Comparison of ENCODE assay signal across 22 cellular contexts in the genomic region with DNA sequence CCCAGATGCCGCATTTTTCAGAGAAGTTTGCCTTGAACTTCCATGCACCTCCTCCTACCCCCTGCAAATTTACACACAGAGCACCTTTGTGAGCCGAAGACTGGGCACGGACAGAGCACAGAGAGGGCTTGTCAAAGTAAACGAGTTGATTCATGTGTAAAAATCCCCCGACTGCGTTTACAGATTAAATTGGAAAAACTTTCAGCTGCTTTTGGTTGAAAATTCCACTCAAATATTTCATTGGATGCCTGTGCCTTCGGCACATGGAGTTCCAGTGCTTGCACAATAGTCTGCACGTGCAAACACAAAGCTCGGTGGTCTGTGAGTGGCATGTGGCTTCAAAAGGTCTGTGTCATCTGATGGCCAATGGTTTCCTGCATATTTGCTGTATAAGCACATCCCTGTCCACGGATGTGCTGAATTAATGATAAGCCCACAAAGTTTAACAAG.
DNase-seq lines count a peak whose midpoint lies in the region; ATAC-seq, FAIRE-seq and TF ChIP-seq lines count a peak whose summit lies in the region.
"Had no signal": no experiment of that assay in that cellular context is flagged by ENCODE, and none has a peak within 500 bp of the region (broad histone marks: within the 10 kb centered on the region; RNA-seq: fewer than 3 reads in every experiment).

No MANE protein-coding gene starts in this region.

- H3K27me3 Mint-ChIP-seq in astrocyte (ENCODE audit: low read depth, unreplicated experiment), result peaks cover 13% of the 10 kb centered on the region

- DNase-seq in AG08395 (ENCODE audit: low spot score), result peak; percentile 31
- DNase-seq in H7, result peak; percentile 51
- peak; percentile 42 for DNase-seq in astrocyte (ENCODE audit: low read depth)
- peak; percentile 9 for DNase-seq in hepatic stellate cell (ENCODE audit: low spot score)
- DNase-seq in putamen (ENCODE audit: low spot score), result no peak
- DNase-seq in GM19239 (ENCODE audit: insufficient read length, low spot score), result no peak
- DNase-seq: activated naive CD4-positive, alpha-beta T cell treated with Interleukin-2 at 50 U/mL for 16 hours; kidney glomerular epithelial cell; midbrain; NCI-H1092; NCI-H2107; PC-3; sigmoid colon; stimulated activated CD4-positive, alpha-beta T cell treated with anti-CD3 and anti-CD28 coated beads, Interleukin-2, amount 100 ng/mL, for 24 hours had no signal

- no peak overlapping the region for H2AFZ ChIP-seq in astrocyte (ENCODE audit: low read depth, low read length)
- H2AFZ ChIP-seq: hepatocyte had no signal

- no peaks in the 10 kb centered on the region for H3K79me2 ChIP-seq in astrocyte (ENCODE audit: insufficient read depth, low read length)
- H3K79me2 ChIP-seq: hepatocyte had no signal

- H4K20me1 ChIP-seq in astrocyte (ENCODE audit: insufficient read depth, low read length), result no peaks in the 10 kb centered on the region

- no peak for TF ChIP-seq CTCF in astrocyte (IDR thresholded peaks at IDR 0.05; ENCODE audit: insufficient read depth, low read depth, low read length)

- no peaks in the 10 kb centered on the region for H3K36me3 Mint-ChIP-seq in astrocyte (ENCODE audit: low read depth, unreplicated experiment)

- no peaks in the 10 kb centered on the region for H3K27me3 ChIP-seq in H7 (ENCODE audit: control insufficient read depth, insufficient read depth, low read length)
- peaks cover 26% of the 10 kb centered on the region for H3K27me3 ChIP-seq in astrocyte (ENCODE audit: insufficient read depth, low read length)
- H3K27me3 ChIP-seq: hepatocyte, neutrophil, vagina had no signal

- H3K4me3 Mint-ChIP-seq in astrocyte (ENCODE audit: unreplicated experiment), result no peak overlapping the region

- no peaks in the 10 kb centered on the region for H3K36me3 ChIP-seq in H7 (replicated peaks; ENCODE audit: control insufficient read depth, insufficient read depth, low read length)
- H3K36me3 ChIP-seq in astrocyte (ENCODE audit: insufficient read depth, low read length), result no peaks in the 10 kb centered on the region
- H3K36me3 ChIP-seq: neutrophil, sigmoid colon, vagina had no signal

- H3K27ac ChIP-seq in astrocyte (ENCODE audit: low read depth, low read length), result no peak overlapping the region
- H3K27ac ChIP-seq: A549, hepatocyte, neutrophil, sigmoid colon, SK-N-MC, vagina had no signal

- no peak overlapping the region for H3K4me3 ChIP-seq in H7 (ENCODE audit: insufficient read depth, low read depth, low read length)
- no peak overlapping the region for H3K4me3 ChIP-seq in astrocyte (ENCODE audit: insufficient read depth, low read depth, low read length)
- H3K4me3 ChIP-seq: A549, hepatocyte, K562, sigmoid colon, SK-N-MC, vagina had no signal

- H3K27ac Mint-ChIP-seq in astrocyte (ENCODE audit: unreplicated experiment), result no peak overlapping the region

- FAIRE-seq in astrocyte (lab: Jason Lieb, UNC) (no peak), GM19239 (lab: Jason Lieb, UNC) (no peak)
- FAIRE-seq: A549, K562 had no signal

- no peaks in the 10 kb centered on the region for H3K9me3 Mint-ChIP-seq in astrocyte (ENCODE audit: unreplicated experiment)

- no peaks in the 10 kb centered on the region for H3K4me1 ChIP-seq in astrocyte (ENCODE audit: insufficient read depth, low read length)
- H3K4me1 ChIP-seq: A549, sigmoid colon had no signal

- peaks cover 5% of the 10 kb centered on the region for H3K4me1 Mint-ChIP-seq in astrocyte (ENCODE audit: low read depth, unreplicated experiment)

- H3K9me3 ChIP-seq in astrocyte (ENCODE audit: insufficient read depth, low read depth, low read length), result no peaks in the 10 kb centered on the region
- H3K9me3 ChIP-seq: A549, neutrophil, sigmoid colon, vagina had no signal

- peak overlapping the region; percentile 25 for H3K4me2 ChIP-seq in astrocyte (ENCODE audit: low read length)
- H3K4me2 ChIP-seq: A549, hepatocyte had no signal

- ATAC-seq in HG02610 (IDR thresholded peaks at IDR 0.05; ENCODE audit: unreplicated experiment) (no peak), HG02981 (IDR thresholded peaks at IDR 0.05; ENCODE audit: unreplicated experiment) (no peak)
- ATAC-seq: A549, K562, PC-3 had no signal

- H3K9ac ChIP-seq in astrocyte (ENCODE audit: low read length), result no peak overlapping the region

Comparison
In these comparisons a context has a peak if more than half of its experiments do, and no peak if none do; other contexts are left out.
1. DNase-seq: peak in AG08395 (single experiment), H7 (single experiment), astrocyte (single experiment) and hepatic stellate cell (single experiment); none in putamen (single experiment) and GM19239 (single experiment).